In genomic region chr2:235669983-235670962, GRCh38 we compare ENCODE assay signal across 8 cellular contexts.
DNase-seq lines count a peak whose midpoint lies in the region; ATAC-seq lines count a peak whose summit lies in the region.

No MANE protein-coding gene starts in this region.

- peak overlapping the region; percentile 67 for H3K9ac ChIP-seq in adipocyte (ENCODE audit: low read length)

- peaks cover 23% of the 10 kb centered on the region for H3K4me1 ChIP-seq in adipocyte (ENCODE audit: control insufficient read depth, insufficient read depth, low read length)

- H3K27me3 ChIP-seq in adipocyte (replicated peaks; ENCODE audit: control insufficient read depth, insufficient read depth, low read length): no peaks in the 10 kb centered on the region

- H3K9me3 ChIP-seq in adipocyte (ENCODE audit: control insufficient read depth, low read length): no peaks in the 10 kb centered on the region

- no peaks in the 10 kb centered on the region for H3K36me3 ChIP-seq in adipocyte (ENCODE audit: control insufficient read depth, insufficient read depth, low read length, severe bottlenecking)

- peak; percentile 10 for DNase-seq in NCI-H1694 treated with DMSO at 0.1 percent for 48 hours (lab: John Stamatoyannopoulos, UW)
- DNase-seq in NCI-H1694 (lab: John Stamatoyannopoulos, UW): no peak
- peak; percentile 92 for DNase-seq in adipocyte (ENCODE audit: low read depth)
- peak; percentile 74 for DNase-seq in left cardiac atrium
- DNase-seq in pons (ENCODE audit: low spot score): peak; percentile 62
- DNase-seq in UCSD-AML1 (lab: John Stamatoyannopoulos, UW; ENCODE audit: unreplicated experiment): no peak
- DNase-seq in NCI-H524 treated with DMSO at 0.1 percent for 48 hours (lab: John Stamatoyannopoulos, UW): no peak

- intact Hi-C loops in left cardiac atrium (cut with DNase I): loop anchor here (2.0 to 10.0 kb wide), 2 partner anchors 75 kb away; no protein-coding TSS in a partner anchor

- ATAC-seq in left cardiac atrium (peak; percentile 69 to 78), GM18868 (IDR thresholded peaks at IDR 0.05; ENCODE audit: unreplicated experiment) (no peak)

- H3K4me3 ChIP-seq in adipocyte (ENCODE audit: low read length): peak overlapping the region; percentile 74

Comparison
In these comparisons a context has a peak if more than half of its experiments do, and no peak if none do; other contexts are left out.
1. DNase-seq: peak in NCI-H1694 treated with DMSO at 0.1 percent for 48 hours (single experiment), adipocyte (single experiment), left cardiac atrium (single experiment) and pons (single experiment); none in NCI-H1694 (single experiment), UCSD-AML1 (single experiment) and NCI-H524 treated with DMSO at 0.1 percent for 48 hours (single experiment).